18 cellular contexts compared by ENCODE assay signal in genomic region chr14:80475074-80475473, GRCh38.
DNase-seq lines count a peak whose midpoint lies in the region; ATAC-seq and TF ChIP-seq lines count a peak whose summit lies in the region.
"Had no signal": no experiment of that assay in that cellular context is flagged by ENCODE, and none has a peak within 500 bp of the region (broad histone marks: within the 10 kb centered on the region; RNA-seq: fewer than 3 reads in every experiment).

No MANE protein-coding gene starts in this region.

- no peaks in the 10 kb centered on the region for H3K36me3 ChIP-seq in mammary epithelial cell (ENCODE audit: insufficient read depth, low read length)
- H3K36me3 ChIP-seq in breast epithelium: no peaks in the 10 kb centered on the region
- H3K36me3 ChIP-seq in adipocyte (ENCODE audit: control insufficient read depth, insufficient read depth, low read length, severe bottlenecking): no peaks in the 10 kb centered on the region

- intact Hi-C loops in mammary epithelial cell (cut with micrococcal nuclease) (no loop called here), breast epithelium (cut with DNase I; ENCODE audit: low total_unique reads) (no loop called here)

- CTCF ChIA-PET in mammary epithelial cell (lab: Charles Lee; ENCODE audit: low non-redundant PET): no interaction called here

- H2AFZ ChIP-seq in mammary epithelial cell (ENCODE audit: low read depth, low read length): no peak overlapping the region

- no peaks in the 10 kb centered on the region for H3K27me3 ChIP-seq in mammary epithelial cell (ENCODE audit: insufficient read depth, low read length)
- no peaks in the 10 kb centered on the region for H3K27me3 ChIP-seq in breast epithelium
- no peaks in the 10 kb centered on the region for H3K27me3 ChIP-seq in adipocyte (replicated peaks; ENCODE audit: control insufficient read depth, insufficient read depth, low read length)

- TF ChIP-seq CTCF in mammary epithelial cell (conservative IDR thresholded peaks at IDR 0.05 in 1 of 2, IDR thresholded peaks at IDR 0.05 in 1 of 2; ENCODE audit: extremely low read depth in 1 of 2, insufficient read depth in 1 of 2, low read depth in 1 of 2, low read length in 2 of 2): no peak
- no peak for TF ChIP-seq CTCF in breast epithelium (IDR thresholded peaks at IDR 0.05)
- no peak for TF ChIP-seq CTCF in fibroblast of the aortic adventitia (IDR thresholded peaks at IDR 0.05; ENCODE audit: insufficient read depth, low read length)

- no peak overlapping the region for H3K27ac ChIP-seq in mammary epithelial cell (ENCODE audit: insufficient read depth, low read depth, low read length)
- H3K27ac ChIP-seq in breast epithelium: no peak overlapping the region

- no peak for TF ChIP-seq POLR2A in breast epithelium (IDR thresholded peaks at IDR 0.05)

- peak; percentile 22 for DNase-seq in mammary epithelial cell
- no peak for DNase-seq in breast epithelium (ENCODE audit: low spot score in 2 of 2)
- peak; percentile 45 for DNase-seq in adipocyte (ENCODE audit: low read depth)
- DNase-seq in fibroblast of the aortic adventitia (ENCODE audit: low read depth): peak; percentile 22
- DNase-seq: 8988T; activated CD8-positive, alpha-beta T cell treated with anti-CD3 and anti-CD28 coated beads for 36 hours; activated naive CD4-positive, alpha-beta T cell treated with anti-CD3 and anti-CD28 coated beads for 36 hours; activated T-cell treated with anti-CD3 and anti-CD28 coated beads, Interleukin-2, amount 50 U/mL, for 1 hour; aorta; C1 segment of cervical spinal cord; NCI-H1105 treated with DMSO at 0.1 percent for 48 hours; NK-92 treated with Interleukin-12 subunit alpha and Interleukin-12 subunit beta, amount 100 ng/mL, for 24 hours; stimulated activated CD8-positive, alpha-beta memory T cell treated with anti-CD3 and anti-CD28 coated beads, Interleukin-4, amount 100 ng/mL, for 48 hours; T-helper 9 cell had no signal

- no peak overlapping the region for H3K4me2 ChIP-seq in mammary epithelial cell (ENCODE audit: insufficient read depth, low read depth, low read length)

- in situ Hi-C loops in mammary epithelial cell (cut with MboI; ENCODE audit: low sequenced_read_pairs in 2 of 2): no loop called here

- BruUV-seq in mammary epithelial cell (replicated peaks; lab: Mats Ljungman, UMichigan): no TSS peak

- H3K9ac ChIP-seq in mammary epithelial cell (ENCODE audit: insufficient read depth, low read length) (no peak overlapping the region), adipocyte (ENCODE audit: low read length) (no peak overlapping the region)

- ATAC-seq in HG02870 (IDR thresholded peaks at IDR 0.05; ENCODE audit: unreplicated experiment) (no peak), HG02571 (IDR thresholded peaks at IDR 0.05; ENCODE audit: unreplicated experiment) (no peak), HG03457 (IDR thresholded peaks at IDR 0.05; ENCODE audit: unreplicated experiment) (no peak), GM18519 (IDR thresholded peaks at IDR 0.05; ENCODE audit: low FRiP score, unreplicated experiment) (no peak)
- ATAC-seq: activated CD8-positive, alpha-beta T cell treated with anti-CD3 and anti-CD28 coated beads for 36 hours had no signal

- H3K9me3 ChIP-seq in mammary epithelial cell (replicated peaks; ENCODE audit: insufficient read depth, low read length) (no peaks in the 10 kb centered on the region), breast epithelium (peaks cover 5 to 11% of the 10 kb centered on the region in 2 donors), adipocyte (ENCODE audit: control insufficient read depth, low read length) (no peaks in the 10 kb centered on the region)

- no peaks in the 10 kb centered on the region for H4K20me1 ChIP-seq in mammary epithelial cell (ENCODE audit: insufficient read depth, low read length)

- H3K4me3 ChIP-seq in mammary epithelial cell (replicated peaks in 1 of 3; ENCODE audit: insufficient read depth in 1 of 3, low read depth in 2 of 3, low read length in 3 of 3): no peak overlapping the region
- no peak overlapping the region for H3K4me3 ChIP-seq in breast epithelium
- no peak overlapping the region for H3K4me3 ChIP-seq in adipocyte (ENCODE audit: low read length)
- H3K4me3 ChIP-seq in fibroblast of the aortic adventitia (ENCODE audit: low read depth, low read length): no peak overlapping the region

- H3K4me1 ChIP-seq in mammary epithelial cell (ENCODE audit: insufficient read depth, low read length): no peaks in the 10 kb centered on the region
- H3K4me1 ChIP-seq in breast epithelium: no peaks in the 10 kb centered on the region
- peaks cover 26% of the 10 kb centered on the region for H3K4me1 ChIP-seq in adipocyte (ENCODE audit: control insufficient read depth, insufficient read depth, low read length)

- H3K79me2 ChIP-seq in mammary epithelial cell (ENCODE audit: insufficient read depth, low read length): no peaks in the 10 kb centered on the region

- 98% methylated on average over 4 of the region's 4 CpGs for WGBS in mammary epithelial cell (ENCODE audit: low coverage, missing lambda C conversion rate)

- dilution Hi-C loops in mammary epithelial cell (cut with HindIII; ENCODE audit: low sequenced_read_pairs): no loop called here

Comparison
In these comparisons a context has a peak if more than half of its experiments do, and no peak if none do; other contexts are left out.
1. DNase-seq: peak in mammary epithelial cell (single experiment), adipocyte (single experiment) and fibroblast of the aortic adventitia (single experiment); none in breast epithelium (0 of 2).